In the genomic region with DNA sequence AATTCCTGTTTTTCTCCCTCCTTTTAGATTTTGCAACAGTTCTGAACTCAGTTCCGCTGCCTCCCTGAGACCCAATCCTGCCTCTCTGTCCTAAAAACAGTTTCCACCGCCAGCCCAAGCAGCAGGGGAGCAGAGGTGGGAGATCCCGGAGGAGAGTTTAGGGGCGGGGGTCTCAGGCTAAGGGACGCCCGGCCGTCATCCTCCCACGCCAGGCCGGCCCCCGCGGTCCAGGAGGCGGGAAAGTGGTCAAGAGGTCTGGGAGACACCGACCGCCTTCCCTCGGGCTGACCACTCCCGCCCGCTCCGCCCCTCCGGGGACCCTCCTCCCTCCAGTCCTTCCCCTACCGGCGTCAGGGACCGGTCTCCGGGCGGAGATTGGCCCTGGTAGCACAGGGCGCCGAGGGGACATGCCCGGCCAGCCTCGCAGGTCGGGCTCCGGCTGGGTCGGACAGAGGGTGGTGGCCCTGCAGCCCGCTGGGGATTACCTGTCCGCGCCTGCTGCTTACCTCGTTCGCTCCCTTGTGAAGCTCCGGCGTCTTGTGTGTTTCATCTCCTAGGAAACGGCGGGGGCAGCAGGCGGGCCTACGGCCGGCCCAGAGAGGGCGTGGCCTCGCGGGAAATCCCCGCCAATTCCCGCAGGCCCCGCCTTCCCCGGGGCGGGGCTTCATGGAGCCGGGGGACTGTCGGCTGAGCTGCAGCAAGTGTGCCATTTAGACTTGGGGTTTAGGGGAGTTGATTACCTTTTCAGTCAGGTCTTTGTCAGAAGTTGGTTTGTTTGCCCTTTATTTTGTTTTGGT, we compare ENCODE assay signal across 8 cellular contexts. TPM values are rescaled to one million over a fixed set of nuclear protein-coding genes. Genes with fewer than 3 reads are reported as not detected.
DNase-seq lines count a peak whose midpoint lies in the region; ATAC-seq and TF ChIP-seq lines count a peak whose summit lies in the region.

MAK (minus strand) TSS at position 543 of the 797 bp plus-strand sequence. CDS start 7,891 bp downstream, outside the sequence.

- H3K4me3 ChIP-seq in BJ (ENCODE audit: low read depth, low read length) (peak within 1 kb of the TSS; percentile 61), liver (ENCODE audit: low read depth in 1 of 3, low read length in 3 of 3) (peak within 1 kb of the TSS; percentile 41 to 77 (median 59))

- POLR2A ChIA-PET in BJ (lab: Charles Lee), result no interaction called here
- POLR2A ChIA-PET in activated CD4-positive, alpha-beta T cell treated with anti-CD3 and anti-CD28 coated beads, Interleukin-2, amount 10 ng/mL, durations not matched to agents 7 days and 5 days (lab: Charles Lee), result no interaction called here

- H3K36me3 ChIP-seq in BJ (ENCODE audit: control insufficient read depth, insufficient read depth, low read length) (no peaks in the 10 kb centered on the region), liver (ENCODE audit: control insufficient read depth in 4 of 4, insufficient read depth in 3 of 4, low read depth in 1 of 4, low read length in 3 of 4) (no peaks in the 10 kb centered on the region)

- H3K9ac ChIP-seq in liver (ENCODE audit: low read depth in 1 of 2, low read length in 2 of 2), result peak within 1 kb of the TSS; percentile 23 to 69

- H3K4me3 Mint-ChIP-seq in activated CD4-positive, alpha-beta T cell treated with anti-CD3 and anti-CD28 coated beads, Interleukin-2, amount 10 ng/mL, durations not matched to agents 7 days and 5 days, result peak within 1 kb of the TSS; percentile 76

- H3K27ac ChIP-seq in liver (ENCODE audit: low read depth in 1 of 2, low read length in 2 of 2), result peak within 1 kb of the TSS; percentile 24 to 79

- H3K4me1 Mint-ChIP-seq in activated CD4-positive, alpha-beta T cell treated with anti-CD3 and anti-CD28 coated beads, Interleukin-2, amount 10 ng/mL, durations not matched to agents 7 days and 5 days, result peaks cover 23% of the 10 kb centered on the region

- peak within 1 kb of the TSS; percentile 83 for H3K27ac Mint-ChIP-seq in activated CD4-positive, alpha-beta T cell treated with anti-CD3 and anti-CD28 coated beads, Interleukin-2, amount 10 ng/mL, durations not matched to agents 7 days and 5 days

- peak; percentile 85 for ATAC-seq in HG03442 (IDR thresholded peaks at IDR 0.05; ENCODE audit: unreplicated experiment)

- TF ChIP-seq CTCF in BJ (IDR thresholded peaks at IDR 0.05; ENCODE audit: insufficient read depth, low read depth, low read length), result no peak
- TF ChIP-seq CTCF in liver (IDR thresholded peaks at IDR 0.05; ENCODE audit: low read depth, low read length, missing input control), result no peak

- peaks cover 6% of the 10 kb centered on the region for H3K9me3 Mint-ChIP-seq in activated CD4-positive, alpha-beta T cell treated with anti-CD3 and anti-CD28 coated beads, Interleukin-2, amount 10 ng/mL, durations not matched to agents 7 days and 5 days

- H3K36me3 Mint-ChIP-seq in activated CD4-positive, alpha-beta T cell treated with anti-CD3 and anti-CD28 coated beads, Interleukin-2, amount 10 ng/mL, durations not matched to agents 7 days and 5 days (ENCODE audit: low read depth), result peaks cover 5% of the 10 kb centered on the region

- H3K27me3 ChIP-seq in BJ (ENCODE audit: control insufficient read depth, insufficient read depth, low read length) (peaks cover 11% of the 10 kb centered on the region), liver (ENCODE audit: control insufficient read depth in 4 of 4, insufficient read depth in 4 of 4, low read length in 3 of 4) (no peaks in the 10 kb centered on the region)

- under 1% methylated on average over 53 of the region's 53 CpGs for WGBS in liver

- peaks cover 48% of the 10 kb centered on the region for H3K27me3 Mint-ChIP-seq in activated CD4-positive, alpha-beta T cell treated with anti-CD3 and anti-CD28 coated beads, Interleukin-2, amount 10 ng/mL, durations not matched to agents 7 days and 5 days

- H3K9me3 ChIP-seq in liver (ENCODE audit: control insufficient read depth in 4 of 4, low read length in 3 of 4), result no peaks in the 10 kb centered on the region

- peaks cover 0 to 18% (median 7%) of the 10 kb centered on the region in 4 donors for H3K4me1 ChIP-seq in liver (ENCODE audit: control insufficient read depth in 4 of 4, insufficient read depth in 4 of 4, low read length in 3 of 4)

- CTCF ChIA-PET in BJ (lab: Yijun Ruan, JAX), result interaction anchor here (1.2 kb wide), 1 partner anchor 36 kb away, joined by 3 read pairs; no protein-coding TSS in a partner anchor
- CTCF ChIA-PET in activated CD4-positive, alpha-beta T cell treated with anti-CD3 and anti-CD28 coated beads, Interleukin-2, amount 10 ng/mL, durations not matched to agents 7 days and 5 days (lab: Charles Lee), result interaction anchor here (0.6 to 1.1 kb wide), 2 partner anchors 111 to 143 kb away, joined by 4 read pairs; partner anchors contain the start of gene PAK1IP1

- TF ChIP-seq RAD21 in liver (IDR thresholded peaks at IDR 0.05), result no peak

- peak; percentile 21 for DNase-seq in BJ (ENCODE audit: low read depth)
- DNase-seq in GM19240 (ENCODE audit: insufficient read length, low spot score), result peak; percentile 88
- DNase-seq in NCI-H524 (lab: John Stamatoyannopoulos, UW), result peak; percentile 82 to 87
- DNase-seq in activated CD4-positive, alpha-beta T cell treated with anti-CD3 and anti-CD28 coated beads, Interleukin-2, amount 10 ng/mL, durations not matched to agents 7 days and 5 days, result peak; percentile 90
- DNase-seq in dermis blood vessel endothelial cell, result peak; percentile 81
- DNase-seq in stimulated activated CD4-positive, alpha-beta T cell treated with anti-CD3 and anti-CD28 coated beads, Interleukin-2, amount 100 ng/mL, for 48 hours, result peak; percentile 80 to 84

TF ChIP-seq in liver, 16 proteins besides CTCF, POLR2A, EP300 and RAD21:
- peak; percentile 59 for TF ChIP-seq YY1 (IDR thresholded peaks at IDR 0.05)
- TF ChIP-seq TAF1 (conservative IDR thresholded peaks at IDR 0.05), result no peak
- no peak for TF ChIP-seq FOXA1 (IDR thresholded peaks at IDR 0.05)
- TF ChIP-seq RXRA (IDR thresholded peaks at IDR 0.05), result peak in 1 of 2 donors; percentile 36
- TF ChIP-seq SP1 (IDR thresholded peaks at IDR 0.05), result peak; percentile 49

RNA-seq across cellular contexts. Expression of gene MAK, which starts in this region (rescaled TPM):
- polyA plus RNA-seq in BJ (2011; rRNA removed) (not detected in 2 replicates), liver (under 1 TPM; 0.02 to 0.26 TPM)
- 0.05 TPM in 1 of 2 replicates, not detected in the other for polyA minus RNA-seq in BJ (2011; rRNA and poly(A)+ RNA removed)
- under 1 TPM in 1 of 2 experiments, not detected in 1; 0.07 TPM for total RNA-seq in activated CD4-positive, alpha-beta T cell treated with anti-CD3 and anti-CD28 coated beads, Interleukin-2, amount 10 ng/mL, durations not matched to agents 7 days and 5 days
- total RNA-seq in dermis blood vessel endothelial cell (under 0.01 and 0.09 TPM in 2 replicates), liver (under 1 TPM; 0.09 to 0.17 TPM)

Comparison
In these comparisons a context has a peak if more than half of its experiments do, and no peak if none do; other contexts are left out.
1. Peak in every context shown above with its lines: DNase-seq, ATAC-seq, H3K4me3 ChIP-seq and H3K27ac ChIP-seq.
2. Peak in DNase-seq and H3K4me3 ChIP-seq in BJ; RNA of the gene not detected or under 1 TPM.
3. Peak in DNase-seq in activated CD4-positive, alpha-beta T cell treated with anti-CD3 and anti-CD28 coated beads, Interleukin-2, amount 10 ng/mL, durations not matched to agents 7 days and 5 days; RNA of the gene not detected or under 1 TPM.
4. Peak in DNase-seq in dermis blood vessel endothelial cell; RNA of the gene not detected or under 1 TPM.
5. DNase-seq: peak in every context shown above with its lines; median percentile 90 in activated CD4-positive, alpha-beta T cell treated with anti-CD3 and anti-CD28 coated beads, Interleukin-2, amount 10 ng/mL, durations not matched to agents 7 days and 5 days; 88 in GM19240; 84 in NCI-H524; 82 in stimulated activated CD4-positive, alpha-beta T cell treated with anti-CD3 and anti-CD28 coated beads, Interleukin-2, amount 100 ng/mL, for 48 hours; 81 in dermis blood vessel endothelial cell; 21 in BJ.